1 cellular context compared by ENCODE assay signal in the genomic region with DNA sequence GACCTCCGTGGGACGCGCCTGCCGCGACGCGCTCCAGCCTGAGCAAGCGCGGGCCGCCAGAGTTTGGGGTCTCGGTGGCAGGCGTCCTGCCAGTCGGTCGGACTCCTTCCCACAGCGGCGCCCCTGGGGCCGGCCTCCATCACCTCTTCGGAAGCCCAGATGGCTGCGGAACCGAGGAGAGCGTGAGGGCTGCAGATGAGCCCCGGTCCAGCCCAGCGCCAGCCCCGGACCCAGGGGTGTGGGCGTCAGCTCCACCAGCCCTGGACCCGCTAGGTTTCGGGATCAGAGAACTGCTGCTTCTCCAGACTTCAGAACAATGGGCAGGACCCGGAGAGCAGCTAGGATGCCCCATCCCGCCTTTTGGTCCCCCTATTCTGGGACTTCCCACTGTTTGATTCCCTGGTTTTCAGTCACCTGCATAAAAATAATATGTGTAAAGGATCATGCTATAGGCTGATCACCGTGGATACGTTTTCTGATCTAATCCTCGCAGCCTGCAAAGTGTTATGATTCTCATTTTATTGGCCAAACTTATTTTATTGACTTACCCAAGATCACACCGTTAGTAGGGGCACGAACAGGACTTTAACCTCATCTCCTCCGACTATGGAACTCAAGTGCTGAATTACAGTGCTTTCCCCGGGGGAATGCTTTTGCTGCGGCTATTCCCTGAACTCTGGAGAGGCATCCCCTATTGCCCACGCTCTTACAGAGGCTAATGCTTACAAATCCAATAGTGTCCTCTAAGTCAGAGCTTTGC.
A peak's percentile ranks its signal among the peaks of the same experiment; 100 is the strongest.
TF ChIP-seq lines count a peak whose summit lies in the region.

No MANE protein-coding gene starts in this region.

TF ChIP-seq in H1, 55 proteins besides CTCF, POLR2A, EP300 and RAD21:
- TF ChIP-seq KDM1A (IDR thresholded peaks at IDR 0.05; ENCODE audit: borderline replicate concordance, low read length) = no peak
- TF ChIP-seq KDM5A (IDR thresholded peaks at IDR 0.05; ENCODE audit: low read length) = no peak
- TF ChIP-seq NRF1 (IDR thresholded peaks at IDR 0.05; ENCODE audit: low read depth, low read length) = no peak
- TF ChIP-seq JUN (IDR thresholded peaks at IDR 0.05; ENCODE audit: low read depth, low read length) = no peak
- peak; percentile 62 for TF ChIP-seq RNF2 (IDR thresholded peaks at IDR 0.05; ENCODE audit: borderline replicate concordance, low read depth, low read length, missing control alignments, poor library complexity, severe bottlenecking)
- TF ChIP-seq EGR1 (IDR thresholded peaks at IDR 0.05; ENCODE audit: borderline replicate concordance, low read depth, low read length) = no peak
- TF ChIP-seq BRCA1 (IDR thresholded peaks at IDR 0.05; ENCODE audit: low read depth, low read length) = no peak
- no peak for TF ChIP-seq TAF7 (optimal IDR thresholded peaks at IDR 0.05; ENCODE audit: borderline replicate concordance, low read depth, low read length)
- TF ChIP-seq EZH2 (IDR thresholded peaks at IDR 0.05; ENCODE audit: low read depth, low read length, severe bottlenecking) = peak; percentile 68
- no peak for TF ChIP-seq SAP30 (IDR thresholded peaks at IDR 0.05; ENCODE audit: insufficient read depth, insufficient replicate concordance, low read length)
- TF ChIP-seq SUZ12 (IDR thresholded peaks at IDR 0.05; ENCODE audit: low read length) = peak; percentile 90
- no peak for TF ChIP-seq SIX5 (IDR thresholded peaks at IDR 0.05; ENCODE audit: low read depth, low read length)
